In genomic region chr10:22386396-22386928, GRCh38 we compare ENCODE assay signal across 1 cellular context.
TF ChIP-seq lines count a peak whose summit lies in the region.

No MANE protein-coding gene starts in this region.

TF ChIP-seq in K562, 482 proteins besides CTCF, POLR2A, EP300 and RAD21 (continued from another document):
- TF ChIP-seq KLF13 (tag; IDR thresholded peaks at IDR 0.05; ENCODE audit: borderline replicate concordance, low read depth) (no peak), SOX6 (IDR thresholded peaks at IDR 0.05) (peak; percentile 45; the same call in 1 of the 2 replicates), ELF1 (tag; IDR thresholded peaks at IDR 0.05) (peak; percentile 59; the same call in 1 of the 2 replicates), STAT5A (IDR thresholded peaks at IDR 0.05; ENCODE audit: borderline replicate concordance, low read length) (no peak), PBX2 (CRISPR knock-in tag; IDR thresholded peaks at IDR 0.05; ENCODE audit: low read depth) (peak; percentile 66), PBX2 (tag; conservative IDR thresholded peaks at IDR 0.05; ENCODE audit: low read depth) (peak; percentile 97), PURB (CRISPR knock-in tag; IDR thresholded peaks at IDR 0.05; ENCODE audit: low read depth) (no peak), PTBP1 (IDR thresholded peaks at IDR 0.05; ENCODE audit: low read depth, low read length) (no peak), NRF1 (conservative IDR thresholded peaks at IDR 0.05 in 1 of 2, IDR thresholded peaks at IDR 0.05 in 1 of 2) (no peak), NCOA4 (IDR thresholded peaks at IDR 0.05; ENCODE audit: partially characterized antibody) (no peak), TBL1XR1 (IDR thresholded peaks at IDR 0.05; ENCODE audit: low read length in 2 of 2) (no peak), ZNF232 (CRISPR knock-in tag; IDR thresholded peaks at IDR 0.05) (no peak), CREB1 (IDR thresholded peaks at IDR 0.05) (no peak), CREB1 (CRISPR knock-in tag; IDR thresholded peaks at IDR 0.05) (no peak), SPI1 (IDR thresholded peaks at IDR 0.05; ENCODE audit: borderline replicate concordance, low read depth, low read length) (peak; percentile 92), GTF2F1 (IDR thresholded peaks at IDR 0.05; ENCODE audit: low read depth, low read length) (no peak), TBP (optimal IDR thresholded peaks at IDR 0.05; ENCODE audit: low read depth, low read length) (no peak), KDM2B (CRISPR knock-in tag; IDR thresholded peaks at IDR 0.05) (no peak), MEIS2 (IDR thresholded peaks at IDR 0.05; ENCODE audit: partially characterized antibody) (peak; percentile 99), FUS (optimal IDR thresholded peaks at IDR 0.05; ENCODE audit: low read depth, low read length) (no peak), ATF7 (IDR thresholded peaks at IDR 0.05) (0 out of 2 replicates have a peak, but pooled peaks have one; percentile 13), ZNF584 (CRISPR knock-in tag; IDR thresholded peaks at IDR 0.05; ENCODE audit: low read depth) (no peak), RCOR1 (IDR thresholded peaks at IDR 0.05; ENCODE audit: borderline replicate concordance in 1 of 2, low read depth in 2 of 2, low read length in 2 of 2) (0 out of 4 replicates have a peak, but pooled peaks of 1 of the 2 experiments have one; percentile 36), DPF2 (IDR thresholded peaks at IDR 0.05) (no peak), SIN3B (IDR thresholded peaks at IDR 0.05; ENCODE audit: low read depth) (no peak), ZSCAN29 (IDR thresholded peaks at IDR 0.05) (no peak), ARNT (IDR thresholded peaks at IDR 0.05) (no peak), NUFIP1 (IDR thresholded peaks at IDR 0.05; ENCODE audit: partially characterized antibody) (no peak), ZKSCAN3 (CRISPR knock-in tag; IDR thresholded peaks at IDR 0.05) (no peak), KLF10 (CRISPR knock-in tag; IDR thresholded peaks at IDR 0.05) (no peak), ZNF507 (tag; conservative IDR thresholded peaks at IDR 0.05) (no peak), HMGN3 (IDR thresholded peaks at IDR 0.05; ENCODE audit: borderline replicate concordance, extremely low read depth, insufficient read length, low read depth, low read length) (no peak), THAP7 (CRISPR knock-in tag; IDR thresholded peaks at IDR 0.05) (no peak), CC2D1A (IDR thresholded peaks at IDR 0.05) (peak; percentile 26; the same call in 1 of the 2 replicates), ZNF12 (CRISPR knock-in tag; IDR thresholded peaks at IDR 0.05) (no peak), FOXO4 (CRISPR knock-in tag; IDR thresholded peaks at IDR 0.05) (no peak), ZNF3 (CRISPR knock-in tag; IDR thresholded peaks at IDR 0.05) (no peak), CTBP1 (IDR thresholded peaks at IDR 0.05; ENCODE audit: borderline replicate concordance) (peak; percentile 41; the same call in 1 of the 2 replicates), SFPQ (IDR thresholded peaks at IDR 0.05; ENCODE audit: low read depth, low read length) (no peak), CREM (IDR thresholded peaks at IDR 0.05; ENCODE audit: low read depth) (no peak), RBM15 (IDR thresholded peaks at IDR 0.05; ENCODE audit: insufficient read depth, low read length) (no peak), PHTF2 (CRISPR knock-in tag; IDR thresholded peaks at IDR 0.05) (no peak), MTA1 (IDR thresholded peaks at IDR 0.05; ENCODE audit: borderline replicate concordance) (no peak), PTRF (tag; IDR thresholded peaks at IDR 0.05) (no peak), E2F3 (CRISPR knock-in tag; IDR thresholded peaks at IDR 0.05) (no peak), MAFF (IDR thresholded peaks at IDR 0.05; ENCODE audit: low read length) (no peak), ZNF197 (CRISPR knock-in tag; IDR thresholded peaks at IDR 0.05; ENCODE audit: low read depth) (0 out of 2 replicates have a peak, but pooled peaks have one; percentile 32)
- TF ChIP-seq, protein P1, sequence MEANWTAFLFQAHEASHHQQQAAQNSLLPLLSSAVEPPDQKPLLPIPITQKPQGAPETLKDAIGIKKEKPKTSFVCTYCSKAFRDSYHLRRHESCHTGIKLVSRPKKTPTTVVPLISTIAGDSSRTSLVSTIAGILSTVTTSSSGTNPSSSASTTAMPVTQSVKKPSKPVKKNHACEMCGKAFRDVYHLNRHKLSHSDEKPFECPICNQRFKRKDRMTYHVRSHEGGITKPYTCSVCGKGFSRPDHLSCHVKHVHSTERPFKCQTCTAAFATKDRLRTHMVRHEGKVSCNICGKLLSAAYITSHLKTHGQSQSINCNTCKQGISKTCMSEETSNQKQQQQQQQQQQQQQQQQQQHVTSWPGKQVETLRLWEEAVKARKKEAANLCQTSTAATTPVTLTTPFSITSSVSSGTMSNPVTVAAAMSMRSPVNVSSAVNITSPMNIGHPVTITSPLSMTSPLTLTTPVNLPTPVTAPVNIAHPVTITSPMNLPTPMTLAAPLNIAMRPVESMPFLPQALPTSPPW (CRISPR knock-in tag; IDR thresholded peaks at IDR 0.05): peak; percentile 61
- TF ChIP-seq, protein P2, sequence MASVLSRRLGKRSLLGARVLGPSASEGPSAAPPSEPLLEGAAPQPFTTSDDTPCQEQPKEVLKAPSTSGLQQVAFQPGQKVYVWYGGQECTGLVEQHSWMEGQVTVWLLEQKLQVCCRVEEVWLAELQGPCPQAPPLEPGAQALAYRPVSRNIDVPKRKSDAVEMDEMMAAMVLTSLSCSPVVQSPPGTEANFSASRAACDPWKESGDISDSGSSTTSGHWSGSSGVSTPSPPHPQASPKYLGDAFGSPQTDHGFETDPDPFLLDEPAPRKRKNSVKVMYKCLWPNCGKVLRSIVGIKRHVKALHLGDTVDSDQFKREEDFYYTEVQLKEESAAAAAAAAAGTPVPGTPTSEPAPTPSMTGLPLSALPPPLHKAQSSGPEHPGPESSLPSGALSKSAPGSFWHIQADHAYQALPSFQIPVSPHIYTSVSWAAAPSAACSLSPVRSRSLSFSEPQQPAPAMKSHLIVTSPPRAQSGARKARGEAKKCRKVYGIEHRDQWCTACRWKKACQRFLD (CRISPR knock-in tag; IDR thresholded peaks at IDR 0.05): no peak
- TF ChIP-seq, protein P3, sequence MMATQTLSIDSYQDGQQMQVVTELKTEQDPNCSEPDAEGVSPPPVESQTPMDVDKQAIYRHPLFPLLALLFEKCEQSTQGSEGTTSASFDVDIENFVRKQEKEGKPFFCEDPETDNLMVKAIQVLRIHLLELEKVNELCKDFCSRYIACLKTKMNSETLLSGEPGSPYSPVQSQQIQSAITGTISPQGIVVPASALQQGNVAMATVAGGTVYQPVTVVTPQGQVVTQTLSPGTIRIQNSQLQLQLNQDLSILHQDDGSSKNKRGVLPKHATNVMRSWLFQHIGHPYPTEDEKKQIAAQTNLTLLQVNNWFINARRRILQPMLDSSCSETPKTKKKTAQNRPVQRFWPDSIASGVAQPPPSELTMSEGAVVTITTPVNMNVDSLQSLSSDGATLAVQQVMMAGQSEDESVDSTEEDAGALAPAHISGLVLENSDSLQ (IDR thresholded peaks at IDR 0.05): peak; percentile 93
- TF ChIP-seq, protein P4, sequence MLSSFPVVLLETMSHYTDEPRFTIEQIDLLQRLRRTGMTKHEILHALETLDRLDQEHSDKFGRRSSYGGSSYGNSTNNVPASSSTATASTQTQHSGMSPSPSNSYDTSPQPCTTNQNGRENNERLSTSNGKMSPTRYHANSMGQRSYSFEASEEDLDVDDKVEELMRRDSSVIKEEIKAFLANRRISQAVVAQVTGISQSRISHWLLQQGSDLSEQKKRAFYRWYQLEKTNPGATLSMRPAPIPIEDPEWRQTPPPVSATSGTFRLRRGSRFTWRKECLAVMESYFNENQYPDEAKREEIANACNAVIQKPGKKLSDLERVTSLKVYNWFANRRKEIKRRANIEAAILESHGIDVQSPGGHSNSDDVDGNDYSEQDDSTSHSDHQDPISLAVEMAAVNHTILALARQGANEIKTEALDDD (IDR thresholded peaks at IDR 0.05): peak; percentile 40; the same call in 1 of the 2 replicates
- TF ChIP-seq, protein P5, sequence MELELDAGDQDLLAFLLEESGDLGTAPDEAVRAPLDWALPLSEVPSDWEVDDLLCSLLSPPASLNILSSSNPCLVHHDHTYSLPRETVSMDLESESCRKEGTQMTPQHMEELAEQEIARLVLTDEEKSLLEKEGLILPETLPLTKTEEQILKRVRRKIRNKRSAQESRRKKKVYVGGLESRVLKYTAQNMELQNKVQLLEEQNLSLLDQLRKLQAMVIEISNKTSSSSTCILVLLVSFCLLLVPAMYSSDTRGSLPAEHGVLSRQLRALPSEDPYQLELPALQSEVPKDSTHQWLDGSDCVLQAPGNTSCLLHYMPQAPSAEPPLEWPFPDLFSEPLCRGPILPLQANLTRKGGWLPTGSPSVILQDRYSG (tag; conservative IDR thresholded peaks at IDR 0.05; ENCODE audit: low read depth): no peak
